Comparison of ENCODE assay signal across 18 cellular contexts in genomic region chr14:92154283-92154942, GRCh38. TPM values are rescaled to one million over a fixed set of nuclear protein-coding genes. Genes with fewer than 3 reads are reported as not detected.
DNase-seq lines count a peak whose midpoint lies in the region; ATAC-seq, FAIRE-seq and TF ChIP-seq lines count a peak whose summit lies in the region.
"Had no signal": no experiment of that assay in that cellular context is flagged by ENCODE, and none has a peak within 500 bp of the region (broad histone marks: within the 10 kb centered on the region; RNA-seq: fewer than 3 reads in every experiment).

No MANE protein-coding gene starts in this region.

- no peak for TF ChIP-seq RAD21 in SK-N-SH (IDR thresholded peaks at IDR 0.05; ENCODE audit: low read length)

- peak overlapping the region in 1 of 2 experiments; percentile 59; a peak in 2 of 4 replicates for H3K27ac ChIP-seq in SK-N-SH (ENCODE audit: low read depth in 2 of 2, low read length in 1 of 2)
- no peak overlapping the region for H3K27ac ChIP-seq in heart right ventricle
- H3K27ac ChIP-seq: colonic mucosa, ovary, RWPE1 had no signal

- no peak overlapping the region for H3K4me2 ChIP-seq in SK-N-SH
- H3K4me2 ChIP-seq: smooth muscle cell had no signal

- intact Hi-C loops in heart right ventricle (cut with DNase I) = no loop called here

- no peak overlapping the region for H2AFZ ChIP-seq in SK-N-SH (ENCODE audit: low read depth)

- CTCF ChIA-PET in SK-N-SH (lab: Yijun Ruan, JAX) = no interaction called here

- no peaks in the 10 kb centered on the region; the same call in 1 of the 2 replicates for H3K79me2 ChIP-seq in SK-N-SH (ENCODE audit: insufficient read depth)

- DNase-seq in AG10803 (ENCODE audit: low read depth) (peak; percentile 25), GM12891 (ENCODE audit: insufficient read length, low spot score) (no peak), SK-N-SH (no peak), fibroblast of peridontal ligament (ENCODE audit: extremely low read depth) (peak; percentile 60), heart right ventricle (no peak), NCI-H524 treated with DMSO at 0.1 percent for 48 hours (lab: John Stamatoyannopoulos, UW) (no peak)
- no peak for DNase-seq in stimulated activated CD4-positive, alpha-beta T cell treated with anti-CD3 and anti-CD28 coated beads, Interleukin-4, amount 100 ng/mL, for 1 hour
- DNase-seq: activated CD4-positive, alpha-beta T cell treated with anti-CD3 and anti-CD28 coated beads for 1 hour; activated naive CD8-positive, alpha-beta T cell treated with anti-CD3 and anti-CD28 coated beads for 36 hours; colonic mucosa; hippocampal formation; NCI-H1092 treated with DMSO at 0.1 percent for 48 hours; NCI-H526; ovary; stimulated activated naive CD4-positive, alpha-beta T cell treated with Interleukin-2 at 50 U/mL for 16 hours had no signal

- TF ChIP-seq CTCF in AG10803 (conservative IDR thresholded peaks at IDR 0.05; ENCODE audit: low read length) = no peak
- TF ChIP-seq CTCF in SK-N-SH (IDR thresholded peaks at IDR 0.05) = no peak
- no peak for TF ChIP-seq CTCF in heart right ventricle (IDR thresholded peaks at IDR 0.05)

- ATAC-seq in heart right ventricle (no peak), HG02798 (IDR thresholded peaks at IDR 0.05; ENCODE audit: poor library complexity, unreplicated experiment) (no peak)

- no peaks in the 10 kb centered on the region for H3K9me2 ChIP-seq in SK-N-SH

- H3K4me3 ChIP-seq in AG10803 (ENCODE audit: low read length) = no peak overlapping the region
- no peak overlapping the region for H3K4me3 ChIP-seq in SK-N-SH (ENCODE audit: low read depth in 2 of 2, low read length in 1 of 2)
- H3K4me3 ChIP-seq in heart right ventricle = no peak overlapping the region
- H3K4me3 ChIP-seq: colonic mucosa, ovary, smooth muscle cell had no signal

- no peaks in the 10 kb centered on the region for H3K4me1 ChIP-seq in SK-N-SH (ENCODE audit: control insufficient read depth in 1 of 2, insufficient read depth in 2 of 2, low read depth in 1 of 2, low read length in 1 of 2)
- no peaks in the 10 kb centered on the region for H3K4me1 ChIP-seq in heart right ventricle
- H3K4me1 ChIP-seq: colonic mucosa had no signal

- 68% methylated on average over 3 of the region's 3 CpGs for WGBS in SK-N-SH (ENCODE audit: low lambda C conversion rate)
- 79 to 88% methylated on average over 3 of the region's 3 CpGs for WGBS in heart right ventricle, 2 donors

- no peak overlapping the region for H3K9ac ChIP-seq in SK-N-SH

- FAIRE-seq in GM12891 (lab: Jason Lieb, UNC) = peak; percentile 33

- H3K27me3 ChIP-seq in SK-N-SH (ENCODE audit: insufficient read depth) (no peaks in the 10 kb centered on the region), heart right ventricle (no peaks in the 10 kb centered on the region)
- H3K27me3 ChIP-seq: colonic mucosa, ovary had no signal

- peaks cover 19% of the 10 kb centered on the region for H3F3A ChIP-seq in SK-N-SH (replicated peaks; ENCODE audit: insufficient read depth)

- no peaks in the 10 kb centered on the region for H3K9me3 ChIP-seq in SK-N-SH
- H3K9me3 ChIP-seq in heart right ventricle = no peaks in the 10 kb centered on the region
- H3K9me3 ChIP-seq: colonic mucosa, ovary had no signal

- TF ChIP-seq EP300 in SK-N-SH (IDR thresholded peaks at IDR 0.05; ENCODE audit: borderline replicate concordance in 1 of 2, low read depth in 1 of 2, low read length in 1 of 2) = no peak

- H3K36me3 ChIP-seq in SK-N-SH (replicated peaks in 1 of 2; ENCODE audit: control insufficient read depth in 1 of 2, insufficient read depth in 2 of 2, low read length in 1 of 2) = peaks cover 49 to 77% of the 10 kb centered on the region in 2 experiments
- H3K36me3 ChIP-seq in heart right ventricle = peaks cover 0 to 91% (median 28%) of the 10 kb centered on the region in 9 donors
- H3K36me3 ChIP-seq: ovary had no signal

- TF ChIP-seq POLR2A in GM12891 (IDR thresholded peaks at IDR 0.05; ENCODE audit: low read depth, low read length) = no peak

- POLR2A ChIA-PET in SK-N-SH (lab: Yijun Ruan, JAX) = no interaction called here

- no peaks in the 10 kb centered on the region for H4K20me1 ChIP-seq in SK-N-SH (ENCODE audit: insufficient read depth)

TF ChIP-seq in GM12891, 5 proteins besides CTCF, POLR2A, EP300 and RAD21:
- TF ChIP-seq SPI1 (IDR thresholded peaks at IDR 0.05; ENCODE audit: low read depth, low read length) (no peak), POU2F2 (IDR thresholded peaks at IDR 0.05; ENCODE audit: low read depth, low read length) (no peak), PAX5 (IDR thresholded peaks at IDR 0.05; ENCODE audit: insufficient read depth, low read length, severe bottlenecking) (no peak), POLR2AphosphoS5 (IDR thresholded peaks at IDR 0.05; ENCODE audit: low read depth, low read length) (no peak), TAF1 (IDR thresholded peaks at IDR 0.05; ENCODE audit: low read depth, low read length) (no peak)

TF ChIP-seq in SK-N-SH, 30 proteins besides CTCF, POLR2A, EP300 and RAD21:
- peak; percentile 47 for TF ChIP-seq PBX3 (IDR thresholded peaks at IDR 0.05)
- no peak for TF ChIP-seq GABPA (IDR thresholded peaks at IDR 0.05; ENCODE audit: low read depth)
- peak; percentile 31; the same call in 1 of the 2 replicates for TF ChIP-seq JUND (IDR thresholded peaks at IDR 0.05)

RNA-seq across cellular contexts. Expression of gene CPSF2, which starts 32.6 kb away (rescaled TPM):
- polyA plus RNA-seq in GM12891 (2012; ENCODE audit: low read depth, missing spikeins) = 25.1 TPM
- polyA plus RNA-seq in SK-N-SH (2012; rRNA removed) (11.7 and 13.5 TPM in 2 replicates), heart right ventricle (1 to 10 TPM; 4.8 to 8.7 TPM)
- 17.9 and 23.1 TPM in 2 replicates for polyA plus RNA-seq in SK-N-SH (2012; cell fraction: cytosol; rRNA removed)
- 5.7 and 12.0 TPM in 2 replicates for polyA plus RNA-seq in SK-N-SH (2012; cell fraction: nucleus; rRNA removed)
- 10 to 100 TPM; 35.0 to 50.3 (median 43.2) TPM for total RNA-seq in heart right ventricle

RNA-seq across cellular contexts. Expression of gene NDUFB1, which starts 32.9 kb away (rescaled TPM):
- polyA plus RNA-seq in GM12891 (2012; ENCODE audit: low read depth, missing spikeins) = 978 TPM
- polyA plus RNA-seq in SK-N-SH (2012; rRNA removed) = 298 and 326 TPM in 2 replicates
- 464 and 654 TPM in 2 replicates for polyA plus RNA-seq in SK-N-SH (2012; cell fraction: cytosol; rRNA removed)
- polyA plus RNA-seq in SK-N-SH (2012; cell fraction: nucleus; rRNA removed) = 99.5 and 105 TPM in 2 replicates
- 100 to 1,000 TPM; 340 to 642 (median 481) TPM for total RNA-seq in heart right ventricle
- polyA plus RNA-seq in heart right ventricle = 1,000 to 10,000 TPM in 1 of 2 donors, 100 to 1,000 TPM in 1; 878 to 6,426 TPM

RNA-seq across cellular contexts. Expression of gene ATXN3, which starts 48.0 kb away (rescaled TPM):
- 17.3 TPM for polyA plus RNA-seq in GM12891 (2012; ENCODE audit: low read depth, missing spikeins)
- polyA plus RNA-seq in SK-N-SH (2012; rRNA removed) (10.2 and 13.0 TPM in 2 replicates), heart right ventricle (10 to 100 TPM in 1 of 2 donors, 1 to 10 TPM in 1; 7.0 to 11.6 TPM)
- 16.7 and 20.0 TPM in 2 replicates for polyA plus RNA-seq in SK-N-SH (2012; cell fraction: cytosol; rRNA removed)
- polyA plus RNA-seq in SK-N-SH (2012; cell fraction: nucleus; rRNA removed) = 9.2 and 12.9 TPM in 2 replicates
- total RNA-seq in heart right ventricle = 10 to 100 TPM; 12.3 to 20.5 (median 17.0) TPM

Comparison
In these comparisons a context has a peak if more than half of its experiments do, and no peak if none do; other contexts are left out.
1. DNase-seq: peak in AG10803 (single experiment) and fibroblast of peridontal ligament (single experiment); none in GM12891 (single experiment), SK-N-SH (single experiment), heart right ventricle (0 of 2), stimulated activated CD4-positive, alpha-beta T cell treated with anti-CD3 and anti-CD28 coated beads, Interleukin-4, amount 100 ng/mL, for 1 hour (single experiment) and NCI-H524 treated with DMSO at 0.1 percent for 48 hours (single experiment).